In genomic region chr2:65267008-65267407, GRCh38 we compare ENCODE assay signal across 23 cellular contexts. TPM values are rescaled to one million over a fixed set of nuclear protein-coding genes. Genes with fewer than 3 reads are reported as not detected.
DNase-seq lines count a peak whose midpoint lies in the region; ATAC-seq and TF ChIP-seq lines count a peak whose summit lies in the region.
"Had no signal": no experiment of that assay in that cellular context is flagged by ENCODE, and none has a peak within 500 bp of the region (broad histone marks: within the 10 kb centered on the region; RNA-seq: fewer than 3 reads in every experiment).

No MANE protein-coding gene starts in this region.

- H3K27ac Mint-ChIP-seq in CD8-positive, alpha-beta T cell, result peak overlapping the region; percentile 70
- peak overlapping the region; percentile 36 for H3K27ac Mint-ChIP-seq in activated T-helper 1 cell treated with anti-CD3 and anti-CD28 coated beads, Interleukin-12 subunit alpha, Interleukin-12 subunit beta, Interleukin-2, Interleukin-4 antibody, amounts not matched to agents 30 ng/mL and 10 ng/mL and 1 ng/mL, durations not matched to agents 14 hours and 24 hours and 36 hours
- H3K27ac Mint-ChIP-seq: B cell, endodermal cell had no signal

- H3K14ac ChIP-seq in mesenchymal stem cell (ENCODE audit: low read length in 2 of 2), result no peak overlapping the region

- H4K20me1 ChIP-seq in Karpas-422 (ENCODE audit: insufficient read depth, low read depth, low read length), result peaks cover 55% of the 10 kb centered on the region

- H2BK120ac ChIP-seq in mesenchymal stem cell (ENCODE audit: low read depth, low read length), result no peak overlapping the region

- no peak overlapping the region for H2BK15ac ChIP-seq in mesenchymal stem cell (ENCODE audit: low read depth, poor library complexity, severe bottlenecking)

- H2BK12ac ChIP-seq in mesenchymal stem cell (ENCODE audit: low read length in 2 of 2), result no peak overlapping the region

- WGBS in mesenchymal stem cell, result no CpG with 5 or more reads among the region's 1 CpG
- 97 to 100% (median 100%) methylated on average over 1 of the region's 1 CpG for WGBS in psoas muscle, 3 donors

- H3K4me1 Mint-ChIP-seq in CD8-positive, alpha-beta T cell (ENCODE audit: low read depth), result peaks cover 4% of the 10 kb centered on the region
- H3K4me1 Mint-ChIP-seq in activated T-helper 1 cell treated with anti-CD3 and anti-CD28 coated beads, Interleukin-12 subunit alpha, Interleukin-12 subunit beta, Interleukin-2, Interleukin-4 antibody, amounts not matched to agents 30 ng/mL and 10 ng/mL and 1 ng/mL, durations not matched to agents 14 hours and 24 hours and 36 hours (ENCODE audit: low read depth), result peaks cover 12% of the 10 kb centered on the region

- no peaks in the 10 kb centered on the region for H3K9me3 ChIP-seq in CD8-positive, alpha-beta T cell (ENCODE audit: low read length)
- H3K9me3 ChIP-seq in mesenchymal stem cell (ENCODE audit: control insufficient read depth, low read length) (no peaks in the 10 kb centered on the region), Karpas-422 (ENCODE audit: low read length) (no peaks in the 10 kb centered on the region), psoas muscle (no peaks in the 10 kb centered on the region)
- H3K9me3 ChIP-seq: colonic mucosa, upper lobe of right lung had no signal

- no peak overlapping the region for H3K27ac ChIP-seq in CD8-positive, alpha-beta T cell (ENCODE audit: low read depth, low read length)
- H3K27ac ChIP-seq in mesenchymal stem cell (ENCODE audit: low read length, poor library complexity, severe bottlenecking), result no peak overlapping the region
- no peak overlapping the region for H3K27ac ChIP-seq in Karpas-422 (ENCODE audit: low read length)
- no peak overlapping the region for H3K27ac ChIP-seq in psoas muscle
- H3K27ac ChIP-seq: colonic mucosa, upper lobe of right lung had no signal

- H3K27me3 Mint-ChIP-seq in CD8-positive, alpha-beta T cell (ENCODE audit: low read depth), result no peaks in the 10 kb centered on the region
- H3K27me3 Mint-ChIP-seq in activated T-helper 1 cell treated with anti-CD3 and anti-CD28 coated beads, Interleukin-12 subunit alpha, Interleukin-12 subunit beta, Interleukin-2, Interleukin-4 antibody, amounts not matched to agents 30 ng/mL and 10 ng/mL and 1 ng/mL, durations not matched to agents 14 hours and 24 hours and 36 hours (ENCODE audit: insufficient read depth), result no peaks in the 10 kb centered on the region
- H3K27me3 Mint-ChIP-seq: B cell, brain had no signal

- H3K4me2 ChIP-seq in mesenchymal stem cell (ENCODE audit: low read length, poor library complexity, severe bottlenecking), result no peak overlapping the region
- H3K4me2 ChIP-seq in Karpas-422 (ENCODE audit: low read depth, low read length, poor library complexity, severe bottlenecking), result no peak overlapping the region

- H3K27me3 ChIP-seq in CD8-positive, alpha-beta T cell (ENCODE audit: insufficient read depth, low read length), result no peaks in the 10 kb centered on the region
- H3K27me3 ChIP-seq in mesenchymal stem cell (ENCODE audit: control insufficient read depth in 1 of 2, insufficient read depth in 1 of 2, low read length in 2 of 2) (no peaks in the 10 kb centered on the region), Karpas-422 (ENCODE audit: low read length) (no peaks in the 10 kb centered on the region), psoas muscle (ENCODE audit: insufficient read depth in 3 of 3, low read length in 2 of 3) (no peaks in the 10 kb centered on the region)
- H3K27me3 ChIP-seq: colonic mucosa, upper lobe of right lung had no signal

- H3K9me2 ChIP-seq in Karpas-422 (replicated peaks; ENCODE audit: insufficient read depth, low read length), result no peaks in the 10 kb centered on the region

- no peak overlapping the region for H3K18ac ChIP-seq in mesenchymal stem cell (ENCODE audit: low read depth in 1 of 2, low read length in 2 of 2)

- no peak overlapping the region for H3K4me3 ChIP-seq in CD8-positive, alpha-beta T cell (ENCODE audit: low read depth, low read length)
- no peak overlapping the region for H3K4me3 ChIP-seq in mesenchymal stem cell (ENCODE audit: insufficient read depth in 1 of 2, low read depth in 1 of 2, low read length in 2 of 2)
- H3K4me3 ChIP-seq in Karpas-422 (ENCODE audit: low read length), result no peak overlapping the region
- no peak overlapping the region for H3K4me3 ChIP-seq in psoas muscle
- H3K4me3 ChIP-seq: colonic mucosa, upper lobe of right lung had no signal

- H3K36me3 ChIP-seq in CD8-positive, alpha-beta T cell (ENCODE audit: insufficient read depth, low read length), result peaks cover 19% of the 10 kb centered on the region
- H3K36me3 ChIP-seq in mesenchymal stem cell (ENCODE audit: control insufficient read depth in 1 of 2, insufficient read depth in 2 of 2, low read depth in 1 of 2, low read length in 2 of 2), result peaks cover 18 to 69% of the 10 kb centered on the region in 2 experiments
- peaks cover 70% of the 10 kb centered on the region for H3K36me3 ChIP-seq in Karpas-422 (ENCODE audit: insufficient read depth, low read length)
- peaks cover 3 to 77% of the 10 kb centered on the region in 2 donors for H3K36me3 ChIP-seq in psoas muscle (ENCODE audit: insufficient read depth in 1 of 2, low read depth in 1 of 2)
- H3K36me3 ChIP-seq: colonic mucosa had no signal

- ATAC-seq in CD8-positive, alpha-beta T cell, result no peak
- no peak for ATAC-seq in psoas muscle
- ATAC-seq: sciatic nerve, upper lobe of right lung had no signal

- H3K4me1 ChIP-seq in CD8-positive, alpha-beta T cell (ENCODE audit: insufficient read depth, low read length), result no peaks in the 10 kb centered on the region
- H3K4me1 ChIP-seq in mesenchymal stem cell (ENCODE audit: control insufficient read depth, insufficient read depth, low read depth, low read length) (no peaks in the 10 kb centered on the region), Karpas-422 (ENCODE audit: low read length) (no peaks in the 10 kb centered on the region), psoas muscle (no peaks in the 10 kb centered on the region)
- H3K4me1 ChIP-seq: colonic mucosa had no signal

- CTCF ChIA-PET in CD8-positive, alpha-beta T cell (lab: Charles Lee), result interaction anchor here (0.9 kb wide), 1 partner anchor 692 kb away, joined by 3 read pairs; no protein-coding TSS in a partner anchor

- POLR2A ChIA-PET in CD8-positive, alpha-beta T cell (lab: Charles Lee), result interaction anchor here (0.6 to 1.5 kb wide), 2 partner anchors 9 to 56 kb away, joined by 4 to 5 read pairs; no protein-coding TSS in a partner anchor

- H2AK5ac ChIP-seq in mesenchymal stem cell (ENCODE audit: low read length, severe bottlenecking), result no peak overlapping the region

- peaks cover 76% of the 10 kb centered on the region for H3K36me3 Mint-ChIP-seq in CD8-positive, alpha-beta T cell
- peaks cover 47% of the 10 kb centered on the region for H3K36me3 Mint-ChIP-seq in activated T-helper 1 cell treated with anti-CD3 and anti-CD28 coated beads, Interleukin-12 subunit alpha, Interleukin-12 subunit beta, Interleukin-2, Interleukin-4 antibody, amounts not matched to agents 30 ng/mL and 10 ng/mL and 1 ng/mL, durations not matched to agents 14 hours and 24 hours and 36 hours (ENCODE audit: low read depth)

- intact Hi-C loops in CD8-positive, alpha-beta T cell (cut with DNase I, micrococcal nuclease), result loop anchor here (5.0 to 10.0 kb wide), 4 partner anchors 35 to 168 kb away; partner anchors contain the start of gene SPRED2 (in 1 of the 2)
- intact Hi-C loops in activated T-helper 1 cell treated with anti-CD3 and anti-CD28 coated beads, Interleukin-12 subunit alpha, Interleukin-12 subunit beta, Interleukin-2, Interleukin-4 antibody, amounts not matched to agents 30 ng/mL and 10 ng/mL and 1 ng/mL, durations not matched to agents 14 hours and 24 hours and 36 hours (cut with micrococcal nuclease), result loop anchor here (10.0 kb wide), 1 partner anchor 168 kb away; the partner anchor contains the start of gene SPRED2
- intact Hi-C loops in psoas muscle (cut with DNase I), result loop anchor here (2.0 to 5.0 kb wide), 3 partner anchors 168 to 305 kb away; no protein-coding TSS in a partner anchor

- TF ChIP-seq CTCF in CD8-positive, alpha-beta T cell (IDR thresholded peaks at IDR 0.05), result no peak
- TF ChIP-seq CTCF in psoas muscle (IDR thresholded peaks at IDR 0.05), result no peak

- no peak overlapping the region for H2AFZ ChIP-seq in mesenchymal stem cell (ENCODE audit: low read depth, low read length)
- H2AFZ ChIP-seq in Karpas-422 (ENCODE audit: low read length), result no peak overlapping the region

- no peaks in the 10 kb centered on the region for H3K9me3 Mint-ChIP-seq in CD8-positive, alpha-beta T cell
- no peaks in the 10 kb centered on the region for H3K9me3 Mint-ChIP-seq in activated T-helper 1 cell treated with anti-CD3 and anti-CD28 coated beads, Interleukin-12 subunit alpha, Interleukin-12 subunit beta, Interleukin-2, Interleukin-4 antibody, amounts not matched to agents 30 ng/mL and 10 ng/mL and 1 ng/mL, durations not matched to agents 14 hours and 24 hours and 36 hours
- H3K9me3 Mint-ChIP-seq: brain, endodermal cell, nephron had no signal

- DNase-seq in NCI-H345 (lab: John Stamatoyannopoulos, UW) (peak; percentile 19), NCI-H345 treated with DMSO at 0.1 percent for 48 hours (lab: John Stamatoyannopoulos, UW; ENCODE audit: unreplicated experiment) (no peak), mesenchymal stem cell (no peak), Karpas-422 (no peak), psoas muscle (no peak), LoVo (ENCODE audit: low spot score) (no peak)
- DNase-seq in CD8-positive, alpha-beta T cell, result no peak
- DNase-seq in activated T-helper 1 cell treated with anti-CD3 and anti-CD28 coated beads, Interleukin-12 subunit alpha, Interleukin-12 subunit beta, Interleukin-2, Interleukin-4 antibody, amounts not matched to agents 30 ng/mL and 10 ng/mL and 1 ng/mL, durations not matched to agents 14 hours and 24 hours and 36 hours (ENCODE audit: low spot score), result no peak
- DNase-seq: 8988T; activated CD4-positive, CD25-positive, alpha-beta regulatory T cell treated with anti-CD3 and anti-CD28 coated beads, Interleukin-2, amount 50 U/mL, for 72 hours; colonic mucosa; endodermal cell; NCI-H1105; NCI-H2029 treated with DMSO at 0.1 percent for 48 hours; NCI-H446 treated with DMSO at 0.1 percent for 48 hours; posterior cingulate gyrus; stimulated activated CD4-positive, alpha-beta T cell treated with anti-CD3 and anti-CD28 coated beads, Interleukin-15, amount 100 ng/mL, for 24 hours; T-helper 9 cell; upper lobe of right lung had no signal

- H3K9ac ChIP-seq in mesenchymal stem cell (ENCODE audit: low read length) (peak overlapping the region; percentile 25), Karpas-422 (ENCODE audit: low read length) (no peak overlapping the region)

- no peak overlapping the region for H2BK5ac ChIP-seq in mesenchymal stem cell (ENCODE audit: low read depth, low read length, poor library complexity, severe bottlenecking)

- H3K4ac ChIP-seq in mesenchymal stem cell (ENCODE audit: low read depth in 1 of 2, low read length in 2 of 2), result no peak overlapping the region

- H4K8ac ChIP-seq in mesenchymal stem cell (ENCODE audit: low read length), result no peak overlapping the region

- H3K4me3 Mint-ChIP-seq in CD8-positive, alpha-beta T cell, result no peak overlapping the region
- no peak overlapping the region for H3K4me3 Mint-ChIP-seq in activated T-helper 1 cell treated with anti-CD3 and anti-CD28 coated beads, Interleukin-12 subunit alpha, Interleukin-12 subunit beta, Interleukin-2, Interleukin-4 antibody, amounts not matched to agents 30 ng/mL and 10 ng/mL and 1 ng/mL, durations not matched to agents 14 hours and 24 hours and 36 hours
- H3K4me3 Mint-ChIP-seq: B cell, brain, endodermal cell, nephron had no signal

- H3K79me2 ChIP-seq in Karpas-422 (ENCODE audit: low read length), result peaks cover 24% of the 10 kb centered on the region

- no peak overlapping the region for H3K23ac ChIP-seq in mesenchymal stem cell (ENCODE audit: low read length in 2 of 2)

- H3K79me1 ChIP-seq in mesenchymal stem cell (replicated peaks; ENCODE audit: low read length, poor library complexity, severe bottlenecking), result peaks cover 15% of the 10 kb centered on the region

- H4K91ac ChIP-seq in mesenchymal stem cell (ENCODE audit: low read length), result no peak overlapping the region

RNA-seq across cellular contexts. Expression of gene ACTR2, which starts 39.4 kb away (rescaled TPM):
- total RNA-seq in CD8-positive, alpha-beta T cell, result 100 to 1,000 TPM; 101 to 117 TPM
- total RNA-seq in activated T-helper 1 cell treated with anti-CD3 and anti-CD28 coated beads, Interleukin-12 subunit alpha, Interleukin-12 subunit beta, Interleukin-2, Interleukin-4 antibody, amounts not matched to agents 30 ng/mL and 10 ng/mL and 1 ng/mL, durations not matched to agents 14 hours and 24 hours and 36 hours, result 285 and 295 TPM in 2 replicates
- 198 TPM for polyA plus RNA-seq in mesenchymal stem cell (2013, experiment 1 of 2)
- 202 TPM for polyA plus RNA-seq in mesenchymal stem cell (2013, experiment 2 of 2)
- 155 and 228 TPM in 2 replicates for total RNA-seq in Karpas-422 (2014; rRNA removed; shearing (Covaris generic); ENCODE audit: low replicate concordance)
- total RNA-seq in psoas muscle, result 10 to 100 TPM; 72.0 to 99.0 (median 88.8) TPM
- polyA plus RNA-seq in psoas muscle, result 10 to 100 TPM; 38.9 to 92.8 (median 65.7) TPM
